Comparison of ENCODE assay signal across 8 cellular contexts in the genomic region with DNA sequence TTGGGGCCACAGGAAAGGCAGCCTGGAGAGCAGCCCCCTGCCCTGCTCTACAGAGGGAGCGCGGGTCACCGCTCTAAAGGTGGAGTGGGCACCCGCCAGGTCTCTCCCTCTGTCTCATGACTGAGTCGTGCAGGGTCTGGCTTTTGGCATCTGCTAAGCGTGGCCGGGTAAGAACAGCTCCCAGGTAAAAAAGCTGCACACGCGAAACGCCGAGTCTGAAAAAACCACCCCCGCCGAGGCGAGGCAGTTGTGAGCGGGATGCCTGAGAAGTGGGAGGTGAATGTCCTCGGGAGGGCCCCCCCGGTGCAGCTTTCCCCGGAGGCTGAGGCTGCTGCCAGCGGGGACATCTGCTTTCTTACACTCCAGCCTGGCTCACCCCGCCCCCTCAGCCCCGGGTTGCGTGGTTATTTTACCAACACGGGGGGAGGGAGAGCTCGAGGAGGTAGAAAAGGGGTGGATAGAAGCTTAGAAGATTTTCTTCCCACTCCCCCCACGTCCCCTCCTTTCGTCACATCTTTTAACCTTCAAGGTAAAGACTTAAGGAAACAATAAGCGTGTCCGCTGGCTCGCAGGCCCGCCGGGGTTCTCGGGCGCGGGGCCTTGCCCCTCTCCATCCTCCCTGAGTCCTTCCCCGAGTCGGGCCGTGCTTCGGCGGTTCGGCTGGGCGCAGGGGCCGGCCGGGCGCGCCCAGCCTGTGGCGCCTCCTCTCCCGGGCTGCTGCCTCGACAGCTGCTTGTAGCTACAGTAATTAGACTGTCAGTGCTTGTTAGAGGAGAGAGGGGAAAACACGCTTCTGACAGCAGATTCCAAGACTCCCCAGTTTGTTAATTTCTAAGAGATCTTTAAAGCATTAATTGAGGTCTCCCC.
DNase-seq lines count a peak whose midpoint lies in the region; ATAC-seq lines count a peak whose summit lies in the region.

No MANE protein-coding gene starts in this region.

- peak; percentile 77 for DNase-seq in GM03348 (ENCODE audit: low spot score)
- peak; percentile 34 for DNase-seq in HCEC 1CT
- peak; percentile 87 for DNase-seq in NCI-H1694 treated with DMSO at 0.1 percent for 48 hours (lab: John Stamatoyannopoulos, UW)
- DNase-seq in activated CD4-positive, alpha-beta memory T cell treated with anti-CD3 and anti-CD28 coated beads for 36 hours = peak; percentile 66
- peak; percentile 39 for DNase-seq in effector CD4-positive, alpha-beta T cell
- peak; percentile 66 for DNase-seq in medulla oblongata (ENCODE audit: extremely low spot score)
- peak; percentile 24 to 71 for DNase-seq in stimulated activated effector memory CD8-positive, alpha-beta T cell treated with anti-CD3 and anti-CD28 coated beads, Interleukin-12 subunit alpha, Interleukin-12 subunit beta, amount 100 ng/mL, for 72 hours (ENCODE audit: low spot score in 2 of 2)
- no peak for DNase-seq in epidermal melanocyte (ENCODE audit: insufficient read length, low spot score)

- no peaks in the 10 kb centered on the region for H3K27me3 Mint-ChIP-seq in activated CD4-positive, alpha-beta memory T cell treated with anti-CD3 and anti-CD28 coated beads for 36 hours

- peak overlapping the region; percentile 60 for H3K27ac Mint-ChIP-seq in activated CD4-positive, alpha-beta memory T cell treated with anti-CD3 and anti-CD28 coated beads for 36 hours
- H3K27ac Mint-ChIP-seq in stimulated activated effector memory CD8-positive, alpha-beta T cell treated with anti-CD3 and anti-CD28 coated beads, Interleukin-12 subunit alpha, Interleukin-12 subunit beta, amount 100 ng/mL, for 72 hours = peak overlapping the region; percentile 69

- H3K9me3 Mint-ChIP-seq in activated CD4-positive, alpha-beta memory T cell treated with anti-CD3 and anti-CD28 coated beads for 36 hours = no peaks in the 10 kb centered on the region
- no peaks in the 10 kb centered on the region for H3K9me3 Mint-ChIP-seq in stimulated activated effector memory CD8-positive, alpha-beta T cell treated with anti-CD3 and anti-CD28 coated beads, Interleukin-12 subunit alpha, Interleukin-12 subunit beta, amount 100 ng/mL, for 72 hours

- CTCF ChIA-PET in activated CD4-positive, alpha-beta memory T cell treated with anti-CD3 and anti-CD28 coated beads for 36 hours (lab: Charles Lee) = interaction anchor here (1.4 to 1.6 kb wide), 2 partner anchors 13 to 14 kb away, joined by 5 to 7 read pairs; no protein-coding TSS in a partner anchor

- H3K4me3 Mint-ChIP-seq in activated CD4-positive, alpha-beta memory T cell treated with anti-CD3 and anti-CD28 coated beads for 36 hours = peak overlapping the region; percentile 83
- peak overlapping the region; percentile 81 for H3K4me3 Mint-ChIP-seq in stimulated activated effector memory CD8-positive, alpha-beta T cell treated with anti-CD3 and anti-CD28 coated beads, Interleukin-12 subunit alpha, Interleukin-12 subunit beta, amount 100 ng/mL, for 72 hours

- POLR2A ChIA-PET in activated CD4-positive, alpha-beta memory T cell treated with anti-CD3 and anti-CD28 coated beads for 36 hours (lab: Charles Lee) = interaction anchor here (0.5 to 1.8 kb wide), 3 partner anchors 9 to 69 kb away, joined by 3 to 6 read pairs (median 3); no protein-coding TSS in a partner anchor

- H3K36me3 Mint-ChIP-seq in activated CD4-positive, alpha-beta memory T cell treated with anti-CD3 and anti-CD28 coated beads for 36 hours = peaks cover 9% of the 10 kb centered on the region
- peaks cover 60% of the 10 kb centered on the region for H3K36me3 Mint-ChIP-seq in stimulated activated effector memory CD8-positive, alpha-beta T cell treated with anti-CD3 and anti-CD28 coated beads, Interleukin-12 subunit alpha, Interleukin-12 subunit beta, amount 100 ng/mL, for 72 hours

- intact Hi-C loops in activated CD4-positive, alpha-beta memory T cell treated with anti-CD3 and anti-CD28 coated beads for 36 hours (cut with micrococcal nuclease) = loop anchor here (2.0 to 5.0 kb wide), 2 partner anchors 71 to 180 kb away; partner anchors contain the start of genes PSMD14 and TBR1

- peaks cover 43% of the 10 kb centered on the region for H3K4me1 Mint-ChIP-seq in activated CD4-positive, alpha-beta memory T cell treated with anti-CD3 and anti-CD28 coated beads for 36 hours (ENCODE audit: low read depth)
- peaks cover 27% of the 10 kb centered on the region for H3K4me1 Mint-ChIP-seq in stimulated activated effector memory CD8-positive, alpha-beta T cell treated with anti-CD3 and anti-CD28 coated beads, Interleukin-12 subunit alpha, Interleukin-12 subunit beta, amount 100 ng/mL, for 72 hours

- ATAC-seq in stimulated activated effector memory CD8-positive, alpha-beta T cell treated with anti-CD3 and anti-CD28 coated beads, Interleukin-12 subunit alpha, Interleukin-12 subunit beta, amount 100 ng/mL, for 72 hours = peak; percentile 70
